ENCODE assay signal across 11 cellular contexts in genomic region chr10:61744469-61744868, GRCh38.
DNase-seq lines count a peak whose midpoint lies in the region; ATAC-seq and TF ChIP-seq lines count a peak whose summit lies in the region.
"Had no signal": no experiment of that assay in that cellular context is flagged by ENCODE, and none has a peak within 500 bp of the region (broad histone marks: within the 10 kb centered on the region; RNA-seq: fewer than 3 reads in every experiment).

No MANE protein-coding gene starts in this region.

- no peak overlapping the region for H3K4ac ChIP-seq in IMR-90 (ENCODE audit: low read depth, low read length)

- no peaks in the 10 kb centered on the region for H3K79me2 ChIP-seq in neural progenitor cell (ENCODE audit: low read depth)

- H3K9me1 ChIP-seq in IMR-90 (ENCODE audit: insufficient read depth, low read length): no peaks in the 10 kb centered on the region

- H3K36me3 ChIP-seq in IMR-90 (ENCODE audit: control insufficient read depth, insufficient read depth, low read length) (no peaks in the 10 kb centered on the region), neural progenitor cell (no peaks in the 10 kb centered on the region)
- H3K36me3 ChIP-seq: BLaER1 had no signal

- no peaks in the 10 kb centered on the region for H3K27me3 ChIP-seq in IMR-90 (ENCODE audit: control insufficient read depth, insufficient read depth, low read length)
- no peaks in the 10 kb centered on the region for H3K27me3 ChIP-seq in neural progenitor cell
- H3K27me3 ChIP-seq: BLaER1 had no signal

- H2BK5ac ChIP-seq in IMR-90 (ENCODE audit: low read depth, low read length, poor library complexity, severe bottlenecking): no peak overlapping the region

- no peak overlapping the region for H3K18ac ChIP-seq in IMR-90 (ENCODE audit: low read depth, low read length)

- no peak overlapping the region for H4K8ac ChIP-seq in IMR-90 (ENCODE audit: low read depth in 2 of 2, low read length in 2 of 2)

- H3K4me1 ChIP-seq in IMR-90 (ENCODE audit: control insufficient read depth, insufficient read depth, low read length) (peaks cover 4% of the 10 kb centered on the region; the same call in 1 of the 2 replicates), neural progenitor cell (no peaks in the 10 kb centered on the region)
- H3K4me1 ChIP-seq: BLaER1 had no signal

- H3K56ac ChIP-seq in IMR-90 (ENCODE audit: extremely low read depth, insufficient read depth, low read length): no peak overlapping the region

- H3K9me3 ChIP-seq in IMR-90 (ENCODE audit: control insufficient read depth, insufficient read depth, low read length): no peaks in the 10 kb centered on the region
- H3K9me3 ChIP-seq in neural progenitor cell (ENCODE audit: low read depth): no peaks in the 10 kb centered on the region
- H3K9me3 ChIP-seq: BLaER1 had no signal

- H3K9me3 Mint-ChIP-seq in activated naive CD4-positive, alpha-beta T cell treated with anti-CD3 and anti-CD28 coated beads for 36 hours: no peaks in the 10 kb centered on the region
- H3K9me3 Mint-ChIP-seq in activated naive CD4-positive, alpha-beta T cell treated with anti-CD3 and anti-CD28 coated beads, Interleukin-2, amount 50 U/mL, for 72 hours: peaks cover 3 to 4% of the 10 kb centered on the region in 2 donors
- peaks cover 11% of the 10 kb centered on the region for H3K9me3 Mint-ChIP-seq in activated CD8-positive, alpha-beta T cell treated with anti-CD3 and anti-CD28 coated beads, Interleukin-2, amount 10 ng/mL, durations not matched to agents 7 days and 5 days (ENCODE audit: insufficient read depth)
- no peaks in the 10 kb centered on the region for H3K9me3 Mint-ChIP-seq in neural progenitor cell

- no peak overlapping the region for H3K23ac ChIP-seq in IMR-90 (ENCODE audit: low read depth, low read length)

- no peak for ATAC-seq in activated naive CD4-positive, alpha-beta T cell treated with anti-CD3 and anti-CD28 coated beads, Interleukin-2, amount 50 U/mL, for 72 hours
- no peak for ATAC-seq in IMR-90 (ENCODE audit: low read depth)
- no peak for ATAC-seq in activated CD8-positive, alpha-beta T cell treated with anti-CD3 and anti-CD28 coated beads, Interleukin-2, amount 10 ng/mL, durations not matched to agents 7 days and 5 days
- no peak for ATAC-seq in HG03039 (IDR thresholded peaks at IDR 0.05; ENCODE audit: unreplicated experiment)

- H2BK120ac ChIP-seq in IMR-90 (ENCODE audit: low read depth, low read length): no peak overlapping the region

- in situ Hi-C loops in IMR-90 (cut with MboI; ENCODE audit: low sequenced_read_pairs): no loop called here

- no peak overlapping the region for H3K9ac ChIP-seq in IMR-90 (ENCODE audit: low read depth, low read length)
- H3K9ac ChIP-seq in neural progenitor cell: no peak overlapping the region
- H3K9ac ChIP-seq: BLaER1 had no signal

- H2BK15ac ChIP-seq in IMR-90 (ENCODE audit: low read depth, low read length): no peak overlapping the region

- TF ChIP-seq CTCF in IMR-90 (conservative IDR thresholded peaks at IDR 0.05; ENCODE audit: low read depth, low read length) (no peak), neural progenitor cell (IDR thresholded peaks at IDR 0.05) (peak; percentile 36)

- H3F3A ChIP-seq in neural progenitor cell (ENCODE audit: low read depth): no peaks in the 10 kb centered on the region

- no peak for TF ChIP-seq RAD21 in IMR-90 (IDR thresholded peaks at IDR 0.05; ENCODE audit: low read length)

- H4K5ac ChIP-seq in IMR-90 (ENCODE audit: low read depth, low read length): no peak overlapping the region

- H3K27ac Mint-ChIP-seq in activated naive CD4-positive, alpha-beta T cell treated with anti-CD3 and anti-CD28 coated beads for 36 hours: no peak overlapping the region
- no peak overlapping the region for H3K27ac Mint-ChIP-seq in activated naive CD4-positive, alpha-beta T cell treated with anti-CD3 and anti-CD28 coated beads, Interleukin-2, amount 50 U/mL, for 72 hours
- H3K27ac Mint-ChIP-seq in activated CD8-positive, alpha-beta T cell treated with anti-CD3 and anti-CD28 coated beads, Interleukin-2, amount 10 ng/mL, durations not matched to agents 7 days and 5 days: no peak overlapping the region
- no peak overlapping the region for H3K27ac Mint-ChIP-seq in neural progenitor cell
- H3K27ac Mint-ChIP-seq: activated CD4-positive, alpha-beta T cell treated with anti-CD3 and anti-CD28 coated beads, Interleukin-2, amount 10 ng/mL, durations not matched to agents 7 days and 5 days had no signal

- WGBS in IMR-90 (ENCODE audit: extremely low coverage in 2 of 2, insufficient read length in 1 of 2), 2 experiments: no CpG with 5 or more reads among the region's 1 CpG

- H3K36me3 Mint-ChIP-seq in activated naive CD4-positive, alpha-beta T cell treated with anti-CD3 and anti-CD28 coated beads for 36 hours (ENCODE audit: low read depth): no peaks in the 10 kb centered on the region
- peaks cover 0 to 5% of the 10 kb centered on the region in 2 donors for H3K36me3 Mint-ChIP-seq in activated naive CD4-positive, alpha-beta T cell treated with anti-CD3 and anti-CD28 coated beads, Interleukin-2, amount 50 U/mL, for 72 hours
- H3K36me3 Mint-ChIP-seq in activated CD8-positive, alpha-beta T cell treated with anti-CD3 and anti-CD28 coated beads, Interleukin-2, amount 10 ng/mL, durations not matched to agents 7 days and 5 days (ENCODE audit: low read depth): no peaks in the 10 kb centered on the region
- no peaks in the 10 kb centered on the region for H3K36me3 Mint-ChIP-seq in neural progenitor cell

- dilution Hi-C loops in IMR-90 (cut with HindIII; ENCODE audit: low sequenced_read_pairs, unreplicated experiment): no loop called here

- no peak overlapping the region for H3K27ac ChIP-seq in IMR-90 (ENCODE audit: insufficient read depth, low read length)
- H3K27ac ChIP-seq in neural progenitor cell: no peak overlapping the region
- H3K27ac ChIP-seq: BLaER1 had no signal

- DNase-seq in activated naive CD4-positive, alpha-beta T cell treated with anti-CD3 and anti-CD28 coated beads for 36 hours: peak; percentile 25
- no peak for DNase-seq in activated naive CD4-positive, alpha-beta T cell treated with anti-CD3 and anti-CD28 coated beads, Interleukin-2, amount 50 U/mL, for 72 hours (ENCODE audit: low spot score in 2 of 2)
- DNase-seq in IMR-90: no peak
- peak; percentile 28 for DNase-seq in activated CD8-positive, alpha-beta T cell treated with anti-CD3 and anti-CD28 coated beads, Interleukin-2, amount 10 ng/mL, durations not matched to agents 7 days and 5 days
- DNase-seq in neural progenitor cell (ENCODE audit: low spot score): no peak
- DNase-seq in HuH-7 (ENCODE audit: low spot score): no peak
- no peak for DNase-seq in NCI-H1092 treated with DMSO at 0.1 percent for 48 hours (lab: John Stamatoyannopoulos, UW)
- DNase-seq: activated CD4-positive, alpha-beta T cell treated with anti-CD3 and anti-CD28 coated beads, Interleukin-2, amount 10 ng/mL, durations not matched to agents 7 days and 5 days; substantia nigra had no signal

- no peak overlapping the region for H2AK9ac ChIP-seq in IMR-90 (replicated peaks; ENCODE audit: low read depth, low read length, poor library complexity)

- no peak for TF ChIP-seq POLR2A in IMR-90 (IDR thresholded peaks at IDR 0.05; ENCODE audit: low read depth, low read length)

- H3K4me2 ChIP-seq in IMR-90 (ENCODE audit: low read depth, low read length) (no peak overlapping the region), neural progenitor cell (no peak overlapping the region)
- H3K4me2 ChIP-seq: BLaER1 had no signal

- intact Hi-C loops in activated naive CD4-positive, alpha-beta T cell treated with anti-CD3 and anti-CD28 coated beads for 36 hours (cut with micrococcal nuclease): no loop called here
- intact Hi-C loops in IMR-90 (cut with micrococcal nuclease): loop anchor here (10.0 kb wide), 1 partner anchor 500 kb away; no protein-coding TSS in a partner anchor

- CTCF ChIA-PET in activated naive CD4-positive, alpha-beta T cell treated with anti-CD3 and anti-CD28 coated beads for 36 hours (lab: Charles Lee): interaction anchor here (0.6 to 3.1 kb wide), 3 partner anchors 10 to 192 kb away, joined by 3 to 7 read pairs (median 5); no protein-coding TSS in a partner anchor
- CTCF ChIA-PET in IMR-90 (lab: Yijun Ruan, JAX): no interaction called here
- CTCF ChIA-PET in activated CD8-positive, alpha-beta T cell treated with anti-CD3 and anti-CD28 coated beads, Interleukin-2, amount 10 ng/mL, durations not matched to agents 7 days and 5 days (lab: Charles Lee): interaction anchor here (0.9 to 1.6 kb wide), 6 partner anchors 10 to 501 kb away, joined by 3 to 5 read pairs (median 4); no protein-coding TSS in a partner anchor

- no TSS peak for BruUV-seq in IMR-90 (replicated peaks; lab: Mats Ljungman, UMichigan)

- no peak overlapping the region for H4K91ac ChIP-seq in IMR-90 (ENCODE audit: insufficient read depth, low read depth, low read length)

- H3K79me1 ChIP-seq in IMR-90 (ENCODE audit: low read depth in 1 of 2, low read length in 2 of 2): no peaks in the 10 kb centered on the region

- H3K27me3 Mint-ChIP-seq in activated naive CD4-positive, alpha-beta T cell treated with anti-CD3 and anti-CD28 coated beads for 36 hours (ENCODE audit: low read depth): no peaks in the 10 kb centered on the region
- H3K27me3 Mint-ChIP-seq in activated CD8-positive, alpha-beta T cell treated with anti-CD3 and anti-CD28 coated beads, Interleukin-2, amount 10 ng/mL, durations not matched to agents 7 days and 5 days (ENCODE audit: low read depth): no peaks in the 10 kb centered on the region
- H3K27me3 Mint-ChIP-seq in neural progenitor cell (ENCODE audit: insufficient read depth, low read depth): no peaks in the 10 kb centered on the region
- H3K27me3 Mint-ChIP-seq: activated CD4-positive, alpha-beta T cell treated with anti-CD3 and anti-CD28 coated beads, Interleukin-2, amount 10 ng/mL, durations not matched to agents 7 days and 5 days had no signal

- peak overlapping the region; percentile 61; the same call in 1 of the 2 replicates for H2AK5ac ChIP-seq in IMR-90 (ENCODE audit: low read depth, low read length)

- H3K4me3 ChIP-seq in IMR-90 (ENCODE audit: insufficient read depth, low read depth, low read length) (no peak overlapping the region), neural progenitor cell (no peak overlapping the region)
- H3K4me3 ChIP-seq: BLaER1 had no signal

- H3K4me3 Mint-ChIP-seq in activated naive CD4-positive, alpha-beta T cell treated with anti-CD3 and anti-CD28 coated beads for 36 hours: no peak overlapping the region
- no peak overlapping the region for H3K4me3 Mint-ChIP-seq in activated CD8-positive, alpha-beta T cell treated with anti-CD3 and anti-CD28 coated beads, Interleukin-2, amount 10 ng/mL, durations not matched to agents 7 days and 5 days
- no peak overlapping the region for H3K4me3 Mint-ChIP-seq in neural progenitor cell
- H3K4me3 Mint-ChIP-seq: activated CD4-positive, alpha-beta T cell treated with anti-CD3 and anti-CD28 coated beads, Interleukin-2, amount 10 ng/mL, durations not matched to agents 7 days and 5 days had no signal

- H4K20me1 ChIP-seq in IMR-90 (ENCODE audit: insufficient read depth, low read length) (no peaks in the 10 kb centered on the region), neural progenitor cell (ENCODE audit: low read depth) (no peaks in the 10 kb centered on the region)
- H4K20me1 ChIP-seq: BLaER1 had no signal

- no peak overlapping the region for H2BK20ac ChIP-seq in IMR-90 (ENCODE audit: low read depth, low read length)

- no peak overlapping the region for H3K14ac ChIP-seq in IMR-90 (replicated peaks; ENCODE audit: low read depth, low read length)

- no peak overlapping the region for H2AFZ ChIP-seq in IMR-90 (replicated peaks; ENCODE audit: low read length, poor library complexity)
- no peak overlapping the region for H2AFZ ChIP-seq in neural progenitor cell (replicated peaks)

- H3K4me1 Mint-ChIP-seq in activated naive CD4-positive, alpha-beta T cell treated with anti-CD3 and anti-CD28 coated beads for 36 hours (ENCODE audit: low read depth): no peaks in the 10 kb centered on the region
- H3K4me1 Mint-ChIP-seq in activated CD8-positive, alpha-beta T cell treated with anti-CD3 and anti-CD28 coated beads, Interleukin-2, amount 10 ng/mL, durations not matched to agents 7 days and 5 days (ENCODE audit: low read depth): no peaks in the 10 kb centered on the region
- H3K4me1 Mint-ChIP-seq in neural progenitor cell: peaks cover 6% of the 10 kb centered on the region
- H3K4me1 Mint-ChIP-seq: activated CD4-positive, alpha-beta T cell treated with anti-CD3 and anti-CD28 coated beads, Interleukin-2, amount 10 ng/mL, durations not matched to agents 7 days and 5 days had no signal

- POLR2A ChIA-PET in IMR-90 (lab: Charles Lee; ENCODE audit: unreplicated experiment): no interaction called here
- POLR2A ChIA-PET in activated CD8-positive, alpha-beta T cell treated with anti-CD3 and anti-CD28 coated beads, Interleukin-2, amount 10 ng/mL, durations not matched to agents 7 days and 5 days (lab: Charles Lee): no interaction called here

Comparison
In these comparisons a context has a peak if more than half of its experiments do, and no peak if none do; other contexts are left out.
1. DNase-seq: peak in activated naive CD4-positive, alpha-beta T cell treated with anti-CD3 and anti-CD28 coated beads for 36 hours (single experiment) and activated CD8-positive, alpha-beta T cell treated with anti-CD3 and anti-CD28 coated beads, Interleukin-2, amount 10 ng/mL, durations not matched to agents 7 days and 5 days (single experiment); none in activated naive CD4-positive, alpha-beta T cell treated with anti-CD3 and anti-CD28 coated beads, Interleukin-2, amount 50 U/mL, for 72 hours (0 of 2), IMR-90 (single experiment), neural progenitor cell (single experiment), HuH-7 (single experiment) and NCI-H1092 treated with DMSO at 0.1 percent for 48 hours (single experiment).